ENCODE assay signal across 1 cellular context in the genomic region with DNA sequence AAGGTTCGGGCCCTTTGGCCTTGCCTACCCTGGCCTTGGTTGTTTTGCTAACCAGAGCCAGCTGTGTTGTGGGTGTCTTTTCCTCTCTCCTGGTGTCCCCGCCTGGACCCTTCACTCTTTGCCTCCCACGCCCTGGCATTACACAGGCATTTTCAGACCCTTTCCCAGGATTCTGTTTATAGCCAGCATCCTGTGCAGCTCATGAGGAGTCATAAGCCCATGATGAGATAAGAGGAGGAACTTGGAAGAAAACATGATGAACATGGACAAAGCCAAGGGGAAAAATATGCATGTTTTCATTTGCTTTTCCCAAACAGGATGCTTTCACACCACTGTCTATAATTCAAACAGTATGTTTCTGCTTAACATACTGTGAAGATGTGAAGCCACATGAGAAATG.
A peak's percentile ranks its signal among the peaks of the same experiment; 100 is the strongest.
TF ChIP-seq lines count a peak whose summit lies in the region.

No MANE protein-coding gene starts in this region.

TF ChIP-seq in IMR-90, 13 proteins besides CTCF, POLR2A, EP300 and RAD21:
- TF ChIP-seq MAFK (IDR thresholded peaks at IDR 0.05; ENCODE audit: low read depth, low read length) = no peak
- no peak for TF ChIP-seq BHLHE40 (IDR thresholded peaks at IDR 0.05; ENCODE audit: low read depth, low read length)
- TF ChIP-seq, protein P1, sequence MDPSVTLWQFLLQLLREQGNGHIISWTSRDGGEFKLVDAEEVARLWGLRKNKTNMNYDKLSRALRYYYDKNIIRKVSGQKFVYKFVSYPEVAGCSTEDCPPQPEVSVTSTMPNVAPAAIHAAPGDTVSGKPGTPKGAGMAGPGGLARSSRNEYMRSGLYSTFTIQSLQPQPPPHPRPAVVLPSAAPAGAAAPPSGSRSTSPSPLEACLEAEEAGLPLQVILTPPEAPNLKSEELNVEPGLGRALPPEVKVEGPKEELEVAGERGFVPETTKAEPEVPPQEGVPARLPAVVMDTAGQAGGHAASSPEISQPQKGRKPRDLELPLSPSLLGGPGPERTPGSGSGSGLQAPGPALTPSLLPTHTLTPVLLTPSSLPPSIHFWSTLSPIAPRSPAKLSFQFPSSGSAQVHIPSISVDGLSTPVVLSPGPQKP (IDR thresholded peaks at IDR 0.05; ENCODE audit: borderline replicate concordance, low read depth, low read length) = no peak
- no peak for TF ChIP-seq RFX5 (IDR thresholded peaks at IDR 0.05; ENCODE audit: low read depth, low read length)
- no peak for TF ChIP-seq SMC3 (IDR thresholded peaks at IDR 0.05; ENCODE audit: low read depth, low read length)
- TF ChIP-seq CHD1 (IDR thresholded peaks at IDR 0.05; ENCODE audit: low read depth, low read length) = no peak
- peak; percentile 28; the same call in 1 of the 2 replicates for TF ChIP-seq FOS (IDR thresholded peaks at IDR 0.05; ENCODE audit: low read depth, low read length)
- TF ChIP-seq CEBPB (IDR thresholded peaks at IDR 0.05; ENCODE audit: low read depth, low read length) = no peak
